Comparison of ENCODE assay signal across 8 cellular contexts in the genomic region with DNA sequence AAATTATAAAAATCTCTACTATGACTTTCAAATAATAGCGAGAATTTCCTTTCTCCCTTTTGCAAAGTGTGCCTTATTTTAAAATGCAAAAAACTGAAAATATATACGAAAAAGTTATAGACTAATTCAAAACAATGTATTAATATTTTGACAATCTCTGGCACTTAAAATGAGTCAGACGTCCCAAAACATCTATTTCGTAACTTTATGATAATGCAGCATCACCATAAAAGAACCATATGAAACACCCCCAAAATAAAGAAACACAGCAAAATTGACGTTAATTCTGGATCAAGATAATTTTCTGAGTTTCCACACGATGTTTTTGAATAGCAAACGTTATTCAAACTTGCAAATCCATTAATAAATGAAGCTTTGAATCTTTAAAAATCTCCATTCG. TPM values are rescaled to one million over a fixed set of nuclear protein-coding genes. Genes with fewer than 3 reads are reported as not detected.
DNase-seq lines count a peak whose midpoint lies in the region; ATAC-seq, FAIRE-seq and TF ChIP-seq lines count a peak whose summit lies in the region.

No MANE protein-coding gene starts in this region.

- H3K4me3 ChIP-seq in ascending aorta (peak overlapping the region; percentile 66 to 87), right lobe of liver (peak overlapping the region; percentile 73 to 87 (median 82))

- H3K4me3 Mint-ChIP-seq in activated T-cell treated with anti-CD3 and anti-CD28 coated beads, Interleukin-2, amount 50 U/mL, for 72 hours = peak overlapping the region; percentile 99
- peak overlapping the region; percentile 100 for H3K4me3 Mint-ChIP-seq in type B pancreatic cell

- FAIRE-seq in urothelium cell line (lab: Jason Lieb, UNC) = no peak

- no peaks in the 10 kb centered on the region for H3K9me3 ChIP-seq in ascending aorta
- H3K9me3 ChIP-seq in right lobe of liver = no peaks in the 10 kb centered on the region

- H3K36me3 ChIP-seq in ascending aorta (no peaks in the 10 kb centered on the region), right lobe of liver (no peaks in the 10 kb centered on the region)

- peaks cover 0 to 8% of the 10 kb centered on the region in 2 donors for H3K4me1 ChIP-seq in ascending aorta
- H3K4me1 ChIP-seq in right lobe of liver = peaks cover 0 to 25% (median 3%) of the 10 kb centered on the region in 4 donors

- H3K27ac ChIP-seq in ascending aorta (peak overlapping the region in 1 of 2 donors; percentile 82), right lobe of liver (peak overlapping the region in 1 of 3 donors; percentile 65)

- peaks cover 4 to 5% of the 10 kb centered on the region in 2 donors for H3K36me3 Mint-ChIP-seq in activated T-cell treated with anti-CD3 and anti-CD28 coated beads, Interleukin-2, amount 50 U/mL, for 72 hours (ENCODE audit: insufficient read depth in 2 of 2)
- H3K36me3 Mint-ChIP-seq in type B pancreatic cell = peaks cover 3% of the 10 kb centered on the region

- no peak for TF ChIP-seq POLR2A in right lobe of liver (IDR thresholded peaks at IDR 0.05)

- no peaks in the 10 kb centered on the region for H3K9me3 Mint-ChIP-seq in activated T-cell treated with anti-CD3 and anti-CD28 coated beads, Interleukin-2, amount 50 U/mL, for 72 hours
- no peaks in the 10 kb centered on the region for H3K9me3 Mint-ChIP-seq in type B pancreatic cell

- 14% methylated on average over 8 of the region's 8 CpGs for WGBS in right lobe of liver (ENCODE audit: insufficient coverage, low coverage, low lambda C conversion rate, missing lambda C conversion rate)

- ATAC-seq in activated T-cell treated with anti-CD3 and anti-CD28 coated beads, Interleukin-2, amount 50 U/mL, for 72 hours (replicated peaks in 1 of 2) = no peak
- ATAC-seq in right lobe of liver = no peak
- no peak for ATAC-seq in HG02571 (IDR thresholded peaks at IDR 0.05; ENCODE audit: unreplicated experiment)

- H3K27ac Mint-ChIP-seq in activated T-cell treated with anti-CD3 and anti-CD28 coated beads, Interleukin-2, amount 50 U/mL, for 72 hours = peak overlapping the region; percentile 99
- peak overlapping the region; percentile 99 for H3K27ac Mint-ChIP-seq in type B pancreatic cell

- H3K4me1 Mint-ChIP-seq in activated T-cell treated with anti-CD3 and anti-CD28 coated beads, Interleukin-2, amount 50 U/mL, for 72 hours (ENCODE audit: low read depth) = peaks cover 61% of the 10 kb centered on the region
- H3K4me1 Mint-ChIP-seq in type B pancreatic cell (ENCODE audit: unreplicated experiment) = peaks cover 45% of the 10 kb centered on the region

- DNase-seq in activated T-cell treated with anti-CD3 and anti-CD28 coated beads, Interleukin-2, amount 50 U/mL, for 72 hours = no peak
- no peak for DNase-seq in activated T-cell treated with anti-CD3 and anti-CD28 coated beads for 4 hours
- DNase-seq in ascending aorta (ENCODE audit: low spot score in 2 of 2) = no peak
- no peak for DNase-seq in right lobe of liver
- DNase-seq in type B pancreatic cell (ENCODE audit: extremely low spot score, unreplicated experiment) = no peak
- no peak for DNase-seq in DMS153 treated with DMSO at 0.1 percent for 48 hours (lab: John Stamatoyannopoulos, UW; ENCODE audit: unreplicated experiment)
- DNase-seq in urothelium cell line (ENCODE audit: low spot score) = no peak

- H3K27me3 Mint-ChIP-seq in activated T-cell treated with anti-CD3 and anti-CD28 coated beads, Interleukin-2, amount 50 U/mL, for 72 hours (ENCODE audit: low read depth) = no peaks in the 10 kb centered on the region
- H3K27me3 Mint-ChIP-seq in type B pancreatic cell = no peaks in the 10 kb centered on the region

- TF ChIP-seq CTCF in ascending aorta (IDR thresholded peaks at IDR 0.05) (no peak), right lobe of liver (IDR thresholded peaks at IDR 0.05) (no peak), type B pancreatic cell (conservative IDR thresholded peaks at IDR 0.05) (no peak)

- no peaks in the 10 kb centered on the region for H3K27me3 ChIP-seq in ascending aorta
- H3K27me3 ChIP-seq in right lobe of liver = no peaks in the 10 kb centered on the region

- intact Hi-C loops in ascending aorta (cut with DNase I) (loop anchor here (2.0 kb wide), 1 partner anchor 1198 kb away; no protein-coding TSS in a partner anchor), right lobe of liver (cut with DNase I) (no loop called here)

RNA-seq across cellular contexts. Expression of a gene that starts 1.0 kb away (rescaled TPM):
- 10 to 100 TPM; 64.6 to 71.3 TPM for total RNA-seq in activated T-cell treated with anti-CD3 and anti-CD28 coated beads, Interleukin-2, amount 50 U/mL, for 72 hours
- total RNA-seq in ascending aorta (56.0 TPM), right lobe of liver (10 to 100 TPM; 23.1 to 38.9 (median 29.5) TPM), type B pancreatic cell (ENCODE audit: low replicate concordance) (71.1 and 86.5 TPM in 2 replicates)

RNA-seq across cellular contexts. Expression of a gene that starts 15.7 kb away (rescaled TPM):
- total RNA-seq in activated T-cell treated with anti-CD3 and anti-CD28 coated beads, Interleukin-2, amount 50 U/mL, for 72 hours = 10 to 100 TPM; 27.3 to 37.8 TPM
- total RNA-seq in ascending aorta (10.0 TPM), right lobe of liver (10 to 100 TPM; 22.5 to 35.4 (median 29.4) TPM), type B pancreatic cell (ENCODE audit: low replicate concordance) (24.9 and 26.9 TPM in 2 replicates)
